In genomic region chr2:96340493-96341414, GRCh38 we compare ENCODE assay signal across 13 cellular contexts. TPM values are rescaled to one million over a fixed set of nuclear protein-coding genes. Genes with fewer than 3 reads are reported as not detected.
DNase-seq lines count a peak whose midpoint lies in the region; ATAC-seq, FAIRE-seq and TF ChIP-seq lines count a peak whose summit lies in the region.
"Had no signal": no experiment of that assay in that cellular context is flagged by ENCODE, and none has a peak within 500 bp of the region (broad histone marks: within the 10 kb centered on the region; RNA-seq: fewer than 3 reads in every experiment).

No MANE protein-coding gene starts in this region.

- H3K4me3 Mint-ChIP-seq in activated naive CD4-positive, alpha-beta T cell treated with anti-CD3 and anti-CD28 coated beads, Interleukin-2, amount 10 ng/mL, durations not matched to agents 7 days and 5 days: no peak overlapping the region
- no peak overlapping the region for H3K4me3 Mint-ChIP-seq in stimulated activated memory B cell treated with anti-CD40 and anti-IgM and Interleukin-4, amounts not matched to agents 10 μg/mL and 1 μg/mL and 100 μg/mL, for 72 hours

- TF ChIP-seq EP300 in K562 (IDR thresholded peaks at IDR 0.05; ENCODE audit: low read length): no peak

- H3K27me3 ChIP-seq in K562 (ENCODE audit: control insufficient read depth in 2 of 2, insufficient read depth in 2 of 2, low read length in 2 of 2): no peaks in the 10 kb centered on the region

- H3K36me3 ChIP-seq in K562 (ENCODE audit: control insufficient read depth, insufficient read depth, low read length): peaks cover 66% of the 10 kb centered on the region

- in situ Hi-C loops in K562 (cut with MboI): no loop called here

- no TSS peak for BruUV-seq in K562 (replicated peaks; lab: Mats Ljungman, UMichigan)

- 34% methylated on average over 9 of the region's 9 CpGs for WGBS in K562 (ENCODE audit: insufficient coverage, low coverage, missing lambda C conversion rate)

- TF ChIP-seq CTCF in LNCaP clone FGC (IDR thresholded peaks at IDR 0.05; ENCODE audit: control insufficient read depth, extremely low read depth, insufficient read depth): no peak
- TF ChIP-seq CTCF in K562 (IDR thresholded peaks at IDR 0.05 in 2 of 3, conservative IDR thresholded peaks at IDR 0.05 in 1 of 3; ENCODE audit: insufficient read depth in 2 of 3, low read depth in 1 of 3, low read length in 3 of 3): no peak

- H3K9ac ChIP-seq in K562 (ENCODE audit: insufficient read depth in 1 of 2, low read depth in 2 of 2, low read length in 2 of 2): 0 out of 4 replicates have a peak overlapping the region, but pooled peaks of 1 of the 2 experiments have one; percentile 17

- H3K4me2 ChIP-seq in K562 (ENCODE audit: insufficient read depth, low read length): no peak overlapping the region

- TF ChIP-seq POLR2A in K562 (conservative IDR thresholded peaks at IDR 0.05): no peak

- H3K4me3 ChIP-seq in LNCaP clone FGC (ENCODE audit: low read depth, low read length) (no peak overlapping the region), K562 (no peak overlapping the region)

- intact Hi-C loops in K562 (cut with micrococcal nuclease): no loop called here

- no peaks in the 10 kb centered on the region for H3K9me3 ChIP-seq in K562 (replicated peaks; ENCODE audit: control insufficient read depth, insufficient read depth, low read depth, low read length)

- peaks cover 70% of the 10 kb centered on the region for H3K79me2 ChIP-seq in K562 (ENCODE audit: control insufficient read depth, insufficient read depth, low read length)

- peaks cover 58% of the 10 kb centered on the region for H3K36me3 Mint-ChIP-seq in activated naive CD4-positive, alpha-beta T cell treated with anti-CD3 and anti-CD28 coated beads, Interleukin-2, amount 10 ng/mL, durations not matched to agents 7 days and 5 days
- no peaks in the 10 kb centered on the region for H3K36me3 Mint-ChIP-seq in stimulated activated memory B cell treated with anti-CD40 and anti-IgM and Interleukin-4, amounts not matched to agents 10 μg/mL and 1 μg/mL and 100 μg/mL, for 72 hours

- no peak overlapping the region for H2AFZ ChIP-seq in K562 (ENCODE audit: low read depth, low read length)

- POLR2A ChIA-PET in K562 (lab: Yijun Ruan, JAX): interaction anchor here (0.6 to 1.2 kb wide), 5 partner anchors 9 to 63 kb away, joined by 3 to 4 read pairs (median 3); no protein-coding TSS in a partner anchor

- no peaks in the 10 kb centered on the region for H3K9me3 Mint-ChIP-seq in activated naive CD4-positive, alpha-beta T cell treated with anti-CD3 and anti-CD28 coated beads, Interleukin-2, amount 10 ng/mL, durations not matched to agents 7 days and 5 days
- no peaks in the 10 kb centered on the region for H3K9me3 Mint-ChIP-seq in stimulated activated memory B cell treated with anti-CD40 and anti-IgM and Interleukin-4, amounts not matched to agents 10 μg/mL and 1 μg/mL and 100 μg/mL, for 72 hours

- no peak for ATAC-seq in K562
- no peak for ATAC-seq in stimulated activated memory B cell treated with anti-CD40 and anti-IgM and Interleukin-4, amounts not matched to agents 10 μg/mL and 1 μg/mL and 100 μg/mL, for 72 hours

- peaks cover 59% of the 10 kb centered on the region for H3K4me1 Mint-ChIP-seq in activated naive CD4-positive, alpha-beta T cell treated with anti-CD3 and anti-CD28 coated beads, Interleukin-2, amount 10 ng/mL, durations not matched to agents 7 days and 5 days
- H3K4me1 Mint-ChIP-seq in stimulated activated memory B cell treated with anti-CD40 and anti-IgM and Interleukin-4, amounts not matched to agents 10 μg/mL and 1 μg/mL and 100 μg/mL, for 72 hours: peaks cover 59% of the 10 kb centered on the region

- no peak for FAIRE-seq in K562 (lab: Jason Lieb, UNC)

- H4K20me1 ChIP-seq in K562 (replicated peaks; ENCODE audit: control insufficient read depth, insufficient read depth, low read length): peaks cover 5% of the 10 kb centered on the region

- H3K27ac ChIP-seq in K562 (ENCODE audit: extremely low read depth, low read depth, low read length): no peak overlapping the region

- no peaks in the 10 kb centered on the region for H3K9me1 ChIP-seq in K562 (ENCODE audit: control insufficient read depth, insufficient read depth, low read length)

- CTCF ChIA-PET in activated naive CD4-positive, alpha-beta T cell treated with anti-CD3 and anti-CD28 coated beads, Interleukin-2, amount 10 ng/mL, durations not matched to agents 7 days and 5 days (lab: Charles Lee): no interaction called here
- CTCF ChIA-PET in K562 (lab: Yijun Ruan, JAX; ENCODE audit: low intra/inter-chr PET ratio): no interaction called here

- peaks cover 13 to 34% of the 10 kb centered on the region in 2 experiments for H3K4me1 ChIP-seq in K562 (replicated peaks in 1 of 2; ENCODE audit: control insufficient read depth in 2 of 2, insufficient read depth in 2 of 2, low read length in 2 of 2)

- H3K27me3 Mint-ChIP-seq in activated naive CD4-positive, alpha-beta T cell treated with anti-CD3 and anti-CD28 coated beads, Interleukin-2, amount 10 ng/mL, durations not matched to agents 7 days and 5 days: no peaks in the 10 kb centered on the region
- H3K27me3 Mint-ChIP-seq in stimulated activated memory B cell treated with anti-CD40 and anti-IgM and Interleukin-4, amounts not matched to agents 10 μg/mL and 1 μg/mL and 100 μg/mL, for 72 hours: no peaks in the 10 kb centered on the region

- no peak for TF ChIP-seq RAD21 in K562 (CRISPR knock-in tag; conservative IDR thresholded peaks at IDR 0.05 in 1 of 2, IDR thresholded peaks at IDR 0.05 in 1 of 2)

- DNase-seq in activated naive CD4-positive, alpha-beta T cell treated with anti-CD3 and anti-CD28 coated beads, Interleukin-2, amount 10 ng/mL, durations not matched to agents 7 days and 5 days: no peak
- no peak for DNase-seq in activated naive CD4-positive, alpha-beta T cell (lab: John Stamatoyannopoulos, UW)
- DNase-seq in LNCaP clone FGC (ENCODE audit: low read depth) (peak; percentile 54), K562 (ENCODE audit: extremely low read depth in 1 of 4, low spot score in 3 of 4) (peak in 1 of 4 experiments; percentile 44), ureter (ENCODE audit: low spot score) (no peak), NCI-H345 (lab: John Stamatoyannopoulos, UW) (no peak), NCI-H2196 (lab: John Stamatoyannopoulos, UW; ENCODE audit: unreplicated experiment) (no peak)
- DNase-seq: C1 segment of cervical spinal cord; NCI-H1417 treated with DMSO at 0.1 percent for 48 hours; NCI-H748 treated with DMSO at 0.1 percent for 48 hours; SHP77 treated with DMSO at 0.1 percent for 48 hours; stimulated activated CD4-positive, alpha-beta T cell treated with anti-CD3 and anti-CD28 coated beads, Interleukin-2, amount 100 ng/mL, for 24 hours had no signal

- H3K27ac Mint-ChIP-seq in activated naive CD4-positive, alpha-beta T cell treated with anti-CD3 and anti-CD28 coated beads, Interleukin-2, amount 10 ng/mL, durations not matched to agents 7 days and 5 days: peak overlapping the region; percentile 13
- peak overlapping the region; percentile 53 for H3K27ac Mint-ChIP-seq in stimulated activated memory B cell treated with anti-CD40 and anti-IgM and Interleukin-4, amounts not matched to agents 10 μg/mL and 1 μg/mL and 100 μg/mL, for 72 hours

RNA-seq across cellular contexts. Expression of gene NCAPH, which starts 5.2 kb away (rescaled TPM):
- 45.7 and 47.1 TPM in 2 replicates for total RNA-seq in K562 (2011; cell fraction: chromatin; rRNA removed; ENCODE audit: low replicate concordance)
- total RNA-seq in K562 (2011; cell fraction: nucleolus; rRNA removed): 25.8 and 26.7 TPM in 2 replicates
- 27.6 and 34.5 TPM in 2 replicates for total RNA-seq in K562 (2011; cell fraction: nucleoplasm; rRNA removed)
- 63.7 and 74.2 TPM in 2 replicates for total RNA-seq in K562 (2014; rRNA removed)
- 52.7 and 54.8 TPM in 2 replicates for total RNA-seq in K562 (2014; rRNA removed; fragmentation: Illumina TruSeq; extraction: Trizol)
- total RNA-seq in K562 (2015; rRNA removed; fragmentation: Illumina TruSeq; extraction: Trizol): 58.2 and 61.0 TPM in 2 replicates
- 64.4 and 65.1 TPM in 2 replicates for total RNA-seq in K562 (2021)
- polyA plus RNA-seq in K562 (2011; rRNA removed): 68.0 and 76.0 TPM in 2 replicates
- 56.1 and 60.9 TPM in 2 replicates for polyA plus RNA-seq in K562 (2011; cell fraction: cytosol; rRNA removed)
- 62.2 and 63.3 TPM in 2 replicates for polyA plus RNA-seq in K562 (2011; cell fraction: nucleus; rRNA removed)
- 45.6 and 48.3 TPM in 2 replicates for polyA plus RNA-seq in K562 (2012)
- 94.5 and 109 TPM in 2 replicates for polyA plus RNA-seq in K562 (2014; fragmentation: Illumina TruSeq; extraction: Trizol)
- polyA plus RNA-seq in K562 (2014; fragmentation: Nextera tagmentation; extraction: Ambion mirVana): 10 to 100 TPM; 52.4 to 73.8 TPM
- polyA plus RNA-seq in K562 (2014; rRNA removed): 67.4 and 73.5 TPM in 2 replicates
- 64.5 and 73.1 TPM in 2 replicates for polyA minus RNA-seq in K562 (2011; rRNA and poly(A)+ RNA removed)
- 36.7 and 42.9 TPM in 2 replicates for polyA minus RNA-seq in K562 (2011; cell fraction: cytosol; rRNA and poly(A)+ RNA removed)
- 19.0 and 30.5 TPM in 2 replicates for polyA minus RNA-seq in K562 (2011; cell fraction: nucleus; rRNA and poly(A)+ RNA removed)
- total RNA-seq in ureter: 1.3 TPM

RNA-seq across cellular contexts. Expression of gene ITPRIPL1, which starts 15.6 kb away (rescaled TPM):
- total RNA-seq in K562 (2011; cell fraction: chromatin; rRNA removed; ENCODE audit: low replicate concordance): 6.2 and 12.4 TPM in 2 replicates
- total RNA-seq in K562 (2011; cell fraction: nucleolus; rRNA removed): 10.3 and 12.5 TPM in 2 replicates
- total RNA-seq in K562 (2011; cell fraction: nucleoplasm; rRNA removed): 9.8 and 11.6 TPM in 2 replicates
- total RNA-seq in K562 (2014; rRNA removed) (6.1 and 8.8 TPM in 2 replicates), K562 (2014; rRNA removed; fragmentation: Illumina TruSeq; extraction: Trizol) (5.9 and 6.4 TPM in 2 replicates), K562 (2015; rRNA removed; fragmentation: Illumina TruSeq; extraction: Trizol) (6.1 and 6.7 TPM in 2 replicates), K562 (2021) (8.9 and 9.0 TPM in 2 replicates), ureter (1.7 TPM)
- polyA plus RNA-seq in K562 (2011; rRNA removed) (0.23 and 5.2 TPM in 2 replicates), K562 (2014; fragmentation: Illumina TruSeq; extraction: Trizol) (6.4 and 8.1 TPM in 2 replicates), K562 (2014; fragmentation: Nextera tagmentation; extraction: Ambion mirVana) (1 to 10 TPM in 1 of 2 experiments, under 1 TPM in 1; 0.99 to 1.5 TPM), K562 (2014; rRNA removed) (5.8 and 6.5 TPM in 2 replicates)
- polyA plus RNA-seq in K562 (2011; cell fraction: cytosol; rRNA removed): 0.35 and 9.2 TPM in 2 replicates
- 0.25 and 9.3 TPM in 2 replicates for polyA plus RNA-seq in K562 (2011; cell fraction: nucleus; rRNA removed)
- polyA plus RNA-seq in K562 (2012): 3.2 and 5.3 TPM in 2 replicates
- 0.21 and 7.7 TPM in 2 replicates for polyA minus RNA-seq in K562 (2011; rRNA and poly(A)+ RNA removed)
- polyA minus RNA-seq in K562 (2011; cell fraction: cytosol; rRNA and poly(A)+ RNA removed): 4.9 TPM in 1 of 2 replicates, not detected in the other
- 0.11 and 1.8 TPM in 2 replicates for polyA minus RNA-seq in K562 (2011; cell fraction: nucleus; rRNA and poly(A)+ RNA removed)

RNA-seq across cellular contexts. Expression of gene SNRNP200, which starts 35.4 kb away (rescaled TPM):
- total RNA-seq in K562 (2011; cell fraction: chromatin; rRNA removed; ENCODE audit: low replicate concordance): 357 and 597 TPM in 2 replicates
- total RNA-seq in K562 (2011; cell fraction: nucleolus; rRNA removed): 292 and 296 TPM in 2 replicates
- 272 and 298 TPM in 2 replicates for total RNA-seq in K562 (2011; cell fraction: nucleoplasm; rRNA removed)
- total RNA-seq in K562 (2014; rRNA removed) (76.1 and 87.5 TPM in 2 replicates), K562 (2014; rRNA removed; fragmentation: Illumina TruSeq; extraction: Trizol) (66.5 and 77.9 TPM in 2 replicates), K562 (2015; rRNA removed; fragmentation: Illumina TruSeq; extraction: Trizol) (94.4 and 95.0 TPM in 2 replicates), K562 (2021) (188 and 210 TPM in 2 replicates), ureter (139 TPM)
- polyA plus RNA-seq in K562 (2011; rRNA removed) (191 and 199 TPM in 2 replicates), K562 (2014; fragmentation: Illumina TruSeq; extraction: Trizol) (224 and 231 TPM in 2 replicates), K562 (2014; fragmentation: Nextera tagmentation; extraction: Ambion mirVana) (100 to 1,000 TPM in 1 of 2 experiments, 10 to 100 TPM in 1; 87.9 to 155 TPM), K562 (2014; rRNA removed) (171 and 181 TPM in 2 replicates)
- polyA plus RNA-seq in K562 (2011; cell fraction: cytosol; rRNA removed): 297 and 335 TPM in 2 replicates
- 314 and 395 TPM in 2 replicates for polyA plus RNA-seq in K562 (2011; cell fraction: nucleus; rRNA removed)
- 148 and 177 TPM in 2 replicates for polyA plus RNA-seq in K562 (2012)
- polyA minus RNA-seq in K562 (2011; rRNA and poly(A)+ RNA removed): 329 and 491 TPM in 2 replicates
- 205 and 221 TPM in 2 replicates for polyA minus RNA-seq in K562 (2011; cell fraction: cytosol; rRNA and poly(A)+ RNA removed)
- 92.2 and 124 TPM in 2 replicates for polyA minus RNA-seq in K562 (2011; cell fraction: nucleus; rRNA and poly(A)+ RNA removed)

Comparison
In these comparisons a context has a peak if more than half of its experiments do, and no peak if none do; other contexts are left out.
1. RNA of gene NCAPH, which starts 5.2 kb away (total RNA-seq): 25.8 to 74.2 TPM in K562; 1.3 TPM in ureter (single experiment); every median in the first group is over 10 times any median in the second.